Comparison of ENCODE assay signal across 14 cellular contexts in the genomic region with DNA sequence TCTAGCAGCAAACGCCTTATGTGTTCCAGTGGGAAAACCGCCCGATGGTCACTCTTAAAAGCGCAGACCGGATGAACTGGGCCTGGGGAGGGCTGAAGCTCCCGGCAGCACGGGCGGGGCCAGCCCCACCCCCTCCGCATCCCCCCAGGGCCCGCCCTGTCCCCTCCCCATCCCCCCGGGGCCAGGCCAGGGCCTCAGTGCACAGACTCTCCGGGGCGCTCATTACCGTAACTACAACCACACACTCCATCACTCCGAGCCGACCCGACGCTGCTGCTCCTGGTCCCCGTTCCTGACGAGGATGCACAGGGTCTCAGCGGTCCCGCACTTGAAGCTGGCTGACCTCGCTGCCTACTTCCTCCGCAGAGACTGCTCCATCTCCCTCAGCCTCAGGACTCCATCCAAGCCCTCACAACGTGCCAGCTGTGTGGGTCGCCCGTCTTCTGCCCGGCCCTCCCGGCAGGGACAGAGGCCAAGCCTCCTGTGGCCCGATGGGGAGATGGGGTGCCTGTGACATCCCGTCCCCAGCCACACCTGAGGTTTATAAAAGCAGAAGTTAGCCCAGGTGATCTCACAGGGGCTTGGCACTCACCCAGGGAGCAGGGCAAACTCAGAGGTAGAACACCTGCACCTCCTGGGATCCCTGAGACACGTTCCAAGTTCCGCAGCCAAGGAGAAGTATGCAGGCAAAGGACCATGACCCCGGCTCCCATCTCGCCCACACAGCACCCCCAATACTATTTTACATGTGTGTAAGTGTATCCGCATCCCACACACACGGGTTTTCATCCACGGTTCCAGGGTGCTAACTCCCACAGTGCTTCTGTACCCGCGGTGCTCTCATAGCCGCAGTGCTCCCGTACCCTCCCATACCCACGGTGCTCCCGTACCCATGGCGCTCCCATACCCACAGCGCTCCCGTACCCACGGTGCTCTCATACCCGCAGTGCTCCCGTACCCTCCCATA. TPM values are rescaled to one million over a fixed set of nuclear protein-coding genes. Genes with fewer than 3 reads are reported as not detected.
A peak's percentile ranks its signal among the peaks of the same experiment; 100 is the strongest.
DNase-seq lines count a peak whose midpoint lies in the region; ATAC-seq, FAIRE-seq and TF ChIP-seq lines count a peak whose summit lies in the region.
"Had no signal": no experiment of that assay in that cellular context is flagged by ENCODE, and none has a peak within 500 bp of the region (broad histone marks: within the 10 kb centered on the region; RNA-seq: fewer than 3 reads in every experiment).

No MANE protein-coding gene starts in this region.

- no peak for TF ChIP-seq EP300 in stomach (IDR thresholded peaks at IDR 0.05)

- H3K27me3 Mint-ChIP-seq in activated CD8-positive, alpha-beta memory T cell treated with anti-CD3 and anti-CD28 coated beads, Interleukin-2, amount 10 ng/mL, durations not matched to agents 7 days and 5 days: no peaks in the 10 kb centered on the region

- H3K27ac Mint-ChIP-seq in activated CD8-positive, alpha-beta memory T cell treated with anti-CD3 and anti-CD28 coated beads, Interleukin-2, amount 10 ng/mL, durations not matched to agents 7 days and 5 days: no peak overlapping the region
- H3K27ac Mint-ChIP-seq: nephron had no signal

- no peaks in the 10 kb centered on the region for H3K27me3 ChIP-seq in stomach

- H3K4me3 Mint-ChIP-seq in activated CD8-positive, alpha-beta memory T cell treated with anti-CD3 and anti-CD28 coated beads, Interleukin-2, amount 10 ng/mL, durations not matched to agents 7 days and 5 days: no peak overlapping the region
- H3K4me3 Mint-ChIP-seq: nephron had no signal

- H3K9me3 Mint-ChIP-seq in activated CD8-positive, alpha-beta memory T cell treated with anti-CD3 and anti-CD28 coated beads, Interleukin-2, amount 10 ng/mL, durations not matched to agents 7 days and 5 days (ENCODE audit: low read depth): no peaks in the 10 kb centered on the region

- no peak for TF ChIP-seq POLR2A in stomach (IDR thresholded peaks at IDR 0.05)

- no peak overlapping the region for H3K9ac ChIP-seq in kidney (ENCODE audit: low read length in 2 of 2)

- TF ChIP-seq CTCF in kidney (IDR thresholded peaks at IDR 0.05; ENCODE audit: borderline replicate concordance, extremely low read depth, insufficient read depth): no peak
- TF ChIP-seq CTCF in stomach (IDR thresholded peaks at IDR 0.05): no peak

- H3K36me3 Mint-ChIP-seq in activated CD8-positive, alpha-beta memory T cell treated with anti-CD3 and anti-CD28 coated beads, Interleukin-2, amount 10 ng/mL, durations not matched to agents 7 days and 5 days: peaks cover 30% of the 10 kb centered on the region

- no peak for FAIRE-seq in kidney (lab: Jason Lieb, UNC)

- peak; percentile 56 for DNase-seq in activated effector memory CD4-positive, alpha-beta T cell treated with anti-CD3 and anti-CD28 coated beads, Interleukin-2, amount 50 U/mL, for 16 hours
- DNase-seq in activated effector memory CD4-positive, alpha-beta T cell treated with Interleukin-2 at 50 U/mL for 16 hours: no peak
- peak; percentile 38 for DNase-seq in activated CD8-positive, alpha-beta memory T cell treated with anti-CD3 and anti-CD28 coated beads, Interleukin-2, amount 10 ng/mL, durations not matched to agents 7 days and 5 days
- DNase-seq in kidney (peak; percentile 71), stomach (peak; percentile 18), NCI-H2171 treated with DMSO at 0.1 percent for 48 hours (lab: John Stamatoyannopoulos, UW) (no peak), SW480 (ENCODE audit: low spot score) (no peak)
- DNase-seq: GDM1; GOT3; kidney glomerular epithelial cell; MV-4-11; stimulated activated CD4-positive, alpha-beta T cell treated with anti-CD3 and anti-CD28 coated beads, Interleukin-2, amount 100 ng/mL, for 48 hours had no signal

- H3K4me3 ChIP-seq in kidney (ENCODE audit: low read length in 2 of 2): no peak overlapping the region
- H3K4me3 ChIP-seq in stomach: no peak overlapping the region

- no peaks in the 10 kb centered on the region for H3K9me3 ChIP-seq in kidney (ENCODE audit: control insufficient read depth in 1 of 2, low read length in 2 of 2)
- no peaks in the 10 kb centered on the region for H3K9me3 ChIP-seq in stomach

- H3K27ac ChIP-seq in kidney (ENCODE audit: low read depth in 2 of 2, low read length in 2 of 2): no peak overlapping the region
- H3K27ac ChIP-seq in stomach: no peak overlapping the region

- H3K4me1 ChIP-seq in kidney (ENCODE audit: control insufficient read depth in 1 of 2, insufficient read depth in 1 of 2, low read depth in 1 of 2, low read length in 2 of 2) (no peaks in the 10 kb centered on the region), stomach (no peaks in the 10 kb centered on the region)

- CTCF ChIA-PET in activated CD8-positive, alpha-beta memory T cell treated with anti-CD3 and anti-CD28 coated beads, Interleukin-2, amount 10 ng/mL, durations not matched to agents 7 days and 5 days (lab: Charles Lee): no interaction called here

- 93 to 96% (median 94%) methylated on average over 45 to 50 of the region's 50 CpGs for WGBS in stomach, 5 donors

- no peak for ATAC-seq in activated CD8-positive, alpha-beta memory T cell treated with anti-CD3 and anti-CD28 coated beads, Interleukin-2, amount 10 ng/mL, durations not matched to agents 7 days and 5 days
- ATAC-seq in HG02763 (IDR thresholded peaks at IDR 0.05; ENCODE audit: unreplicated experiment): no peak

- peaks cover 26% of the 10 kb centered on the region for H3K4me1 Mint-ChIP-seq in activated CD8-positive, alpha-beta memory T cell treated with anti-CD3 and anti-CD28 coated beads, Interleukin-2, amount 10 ng/mL, durations not matched to agents 7 days and 5 days

- intact Hi-C loops in kidney (cut with DNase I): no loop called here
- intact Hi-C loops in stomach (cut with DNase I; ENCODE audit: low total_unique reads): no loop called here

- H3K36me3 ChIP-seq in kidney (ENCODE audit: control insufficient read depth in 1 of 2, insufficient read depth in 2 of 2, low read length in 2 of 2) (peaks cover 11 to 17% of the 10 kb centered on the region in 2 donors), stomach (peaks cover 18 to 76% (median 70%) of the 10 kb centered on the region in 4 donors)

RNA-seq across cellular contexts. Expression of a gene that starts 36.0 kb away (rescaled TPM):
- 10 to 100 TPM; 23.4 TPM for total RNA-seq in activated CD8-positive, alpha-beta memory T cell treated with anti-CD3 and anti-CD28 coated beads, Interleukin-2, amount 10 ng/mL, durations not matched to agents 7 days and 5 days
- total RNA-seq in kidney (45.5 TPM), stomach (100 to 1,000 TPM in 1 of 5 donors, 10 to 100 TPM in 4; 18.1 to 148 (median 25.5) TPM)
- polyA plus RNA-seq in kidney (ENCODE audit: insufficient read depth, low read depth, low replicate concordance) (41.9 TPM), stomach (10 to 100 TPM; 19.1 to 31.1 (median 20.0) TPM)

RNA-seq across cellular contexts. Expression of a gene that starts 49.0 kb away (rescaled TPM):
- 1 to 10 TPM; 1.1 to 5.0 TPM for total RNA-seq in activated CD8-positive, alpha-beta memory T cell treated with anti-CD3 and anti-CD28 coated beads, Interleukin-2, amount 10 ng/mL, durations not matched to agents 7 days and 5 days
- 26.0 TPM for total RNA-seq in kidney
- 43.6 TPM for polyA plus RNA-seq in kidney (ENCODE audit: insufficient read depth, low read depth, low replicate concordance)
- 10 to 100 TPM in 4 of 5 donors, 1 to 10 TPM in 1; 4.1 to 42.6 (median 23.8) TPM for total RNA-seq in stomach
- 10 to 100 TPM; 51.6 to 62.3 (median 58.7) TPM for polyA plus RNA-seq in stomach

Comparison
In these comparisons a context has a peak if more than half of its experiments do, and no peak if none do; other contexts are left out.
1. DNase-seq: peak in activated effector memory CD4-positive, alpha-beta T cell treated with anti-CD3 and anti-CD28 coated beads, Interleukin-2, amount 50 U/mL, for 16 hours (single experiment), activated CD8-positive, alpha-beta memory T cell treated with anti-CD3 and anti-CD28 coated beads, Interleukin-2, amount 10 ng/mL, durations not matched to agents 7 days and 5 days (single experiment), kidney (single experiment) and stomach (single experiment); none in activated effector memory CD4-positive, alpha-beta T cell treated with Interleukin-2 at 50 U/mL for 16 hours (single experiment), NCI-H2171 treated with DMSO at 0.1 percent for 48 hours (single experiment) and SW480 (single experiment).